ENCODE assay signal across 1 cellular context in the genomic region with DNA sequence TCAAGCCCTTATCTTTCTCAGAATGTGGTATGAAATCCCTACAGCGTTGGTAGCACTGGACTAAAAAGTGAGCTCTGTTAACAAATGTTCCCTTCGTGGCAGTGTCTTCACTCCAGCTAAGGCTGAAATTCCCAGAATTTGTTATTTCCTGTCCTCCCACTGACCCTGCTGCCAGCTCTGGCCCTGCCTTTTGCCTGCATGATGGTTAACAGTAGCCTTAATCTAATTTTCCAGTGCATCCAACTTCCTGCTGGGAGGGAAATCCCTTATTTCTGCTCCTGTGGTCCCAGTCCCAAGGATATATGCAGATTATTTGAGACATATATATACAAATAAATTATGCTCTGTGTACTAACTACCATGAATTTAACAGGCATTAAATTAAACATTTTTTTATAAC.
TF ChIP-seq lines count a peak whose summit lies in the region.

No MANE protein-coding gene starts in this region.

TF ChIP-seq in SK-N-SH, 30 proteins besides CTCF, POLR2A, EP300 and RAD21 (continued from another document):
- TF ChIP-seq SIN3A (IDR thresholded peaks at IDR 0.05; ENCODE audit: borderline replicate concordance, low read depth, low read length), result no peak
- no peak for TF ChIP-seq NRF1 (IDR thresholded peaks at IDR 0.05; ENCODE audit: low read depth, low read length)
- no peak for TF ChIP-seq GABPA (IDR thresholded peaks at IDR 0.05; ENCODE audit: low read depth)
- peak; percentile 71 for TF ChIP-seq TCF12 (IDR thresholded peaks at IDR 0.05)
- peak; percentile 79 for TF ChIP-seq CHD2 (IDR thresholded peaks at IDR 0.05; ENCODE audit: low read length, partially characterized antibody)
- peak; percentile 88; the same call in 1 of the 2 replicates for TF ChIP-seq RXRA (IDR thresholded peaks at IDR 0.05; ENCODE audit: borderline replicate concordance, low read depth)
- no peak for TF ChIP-seq MEF2A (IDR thresholded peaks at IDR 0.05; ENCODE audit: borderline replicate concordance, low read depth)
- TF ChIP-seq, protein P1, sequence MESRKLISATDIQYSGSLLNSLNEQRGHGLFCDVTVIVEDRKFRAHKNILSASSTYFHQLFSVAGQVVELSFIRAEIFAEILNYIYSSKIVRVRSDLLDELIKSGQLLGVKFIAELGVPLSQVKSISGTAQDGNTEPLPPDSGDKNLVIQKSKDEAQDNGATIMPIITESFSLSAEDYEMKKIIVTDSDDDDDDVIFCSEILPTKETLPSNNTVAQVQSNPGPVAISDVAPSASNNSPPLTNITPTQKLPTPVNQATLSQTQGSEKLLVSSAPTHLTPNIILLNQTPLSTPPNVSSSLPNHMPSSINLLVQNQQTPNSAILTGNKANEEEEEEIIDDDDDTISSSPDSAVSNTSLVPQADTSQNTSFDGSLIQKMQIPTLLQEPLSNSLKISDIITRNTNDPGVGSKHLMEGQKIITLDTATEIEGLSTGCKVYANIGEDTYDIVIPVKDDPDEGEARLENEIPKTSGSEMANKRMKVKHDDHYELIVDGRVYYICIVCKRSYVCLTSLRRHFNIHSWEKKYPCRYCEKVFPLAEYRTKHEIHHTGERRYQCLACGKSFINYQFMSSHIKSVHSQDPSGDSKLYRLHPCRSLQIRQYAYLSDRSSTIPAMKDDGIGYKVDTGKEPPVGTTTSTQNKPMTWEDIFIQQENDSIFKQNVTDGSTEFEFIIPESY (IDR thresholded peaks at IDR 0.05; ENCODE audit: borderline replicate concordance, low read depth), result no peak
- no peak for TF ChIP-seq USF2 (IDR thresholded peaks at IDR 0.05; ENCODE audit: borderline replicate concordance, low read depth, low read length)
